In genomic region chr12:75708829-75709228, GRCh38 we compare ENCODE assay signal across 1 cellular context.
TF ChIP-seq lines count a peak whose summit lies in the region.

No MANE protein-coding gene starts in this region.

TF ChIP-seq in HepG2, 621 proteins besides CTCF, POLR2A, EP300 and RAD21 (continued from another document):
- TF ChIP-seq, protein P1, sequence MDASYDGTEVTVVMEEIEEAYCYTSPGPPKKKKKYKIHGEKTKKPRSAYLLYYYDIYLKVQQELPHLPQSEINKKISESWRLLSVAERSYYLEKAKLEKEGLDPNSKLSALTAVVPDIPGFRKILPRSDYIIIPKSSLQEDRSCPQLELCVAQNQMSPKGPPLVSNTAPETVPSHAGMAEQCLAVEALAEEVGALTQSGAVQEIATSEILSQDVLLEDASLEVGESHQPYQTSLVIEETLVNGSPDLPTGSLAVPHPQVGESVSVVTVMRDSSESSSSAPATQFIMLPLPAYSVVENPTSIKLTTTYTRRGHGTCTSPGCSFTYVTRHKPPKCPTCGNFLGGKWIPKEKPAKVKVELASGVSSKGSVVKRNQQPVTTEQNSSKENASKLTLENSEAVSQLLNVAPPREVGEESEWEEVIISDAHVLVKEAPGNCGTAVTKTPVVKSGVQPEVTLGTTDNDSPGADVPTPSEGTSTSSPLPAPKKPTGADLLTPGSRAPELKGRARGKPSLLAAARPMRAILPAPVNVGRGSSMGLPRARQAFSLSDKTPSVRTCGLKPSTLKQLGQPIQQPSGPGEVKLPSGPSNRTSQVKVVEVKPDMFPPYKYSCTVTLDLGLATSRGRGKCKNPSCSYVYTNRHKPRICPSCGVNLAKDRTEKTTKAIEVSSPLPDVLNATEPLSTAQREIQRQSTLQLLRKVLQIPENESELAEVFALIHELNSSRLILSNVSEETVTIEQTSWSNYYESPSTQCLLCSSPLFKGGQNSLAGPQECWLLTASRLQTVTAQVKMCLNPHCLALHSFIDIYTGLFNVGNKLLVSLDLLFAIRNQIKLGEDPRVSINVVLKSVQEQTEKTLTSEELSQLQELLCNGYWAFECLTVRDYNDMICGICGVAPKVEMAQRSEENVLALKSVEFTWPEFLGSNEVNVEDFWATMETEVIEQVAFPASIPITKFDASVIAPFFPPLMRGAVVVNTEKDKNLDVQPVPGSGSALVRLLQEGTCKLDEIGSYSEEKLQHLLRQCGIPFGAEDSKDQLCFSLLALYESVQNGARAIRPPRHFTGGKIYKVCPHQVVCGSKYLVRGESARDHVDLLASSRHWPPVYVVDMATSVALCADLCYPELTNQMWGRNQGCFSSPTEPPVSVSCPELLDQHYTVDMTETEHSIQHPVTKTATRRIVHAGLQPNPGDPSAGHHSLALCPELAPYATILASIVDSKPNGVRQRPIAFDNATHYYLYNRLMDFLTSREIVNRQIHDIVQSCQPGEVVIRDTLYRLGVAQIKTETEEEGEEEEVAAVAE (CRISPR knock-in tag; IDR thresholded peaks at IDR 0.05; ENCODE audit: borderline replicate concordance) = peak; percentile 57; the same call in 1 of the 2 replicates
- TF ChIP-seq FOXP4 (CRISPR knock-in tag; IDR thresholded peaks at IDR 0.05) (peak; percentile 63), TEAD3 (CRISPR knock-in tag; optimal IDR thresholded peaks at IDR 0.05; ENCODE audit: borderline replicate concordance) (peak; percentile 28), ELF3 (CRISPR knock-in tag; IDR thresholded peaks at IDR 0.05) (peak; percentile 95), ARID5B (CRISPR knock-in tag; IDR thresholded peaks at IDR 0.05) (peak; percentile 97), DMAP1 (CRISPR knock-in tag; IDR thresholded peaks at IDR 0.05) (no peak), SNAI1 (CRISPR knock-in tag; IDR thresholded peaks at IDR 0.05; ENCODE audit: borderline replicate concordance) (no peak), SOX5 (CRISPR knock-in tag; IDR thresholded peaks at IDR 0.05; ENCODE audit: borderline replicate concordance) (peak; percentile 99), KAT8 (CRISPR knock-in tag; IDR thresholded peaks at IDR 0.05) (0 out of 2 replicates have a peak, but pooled peaks have one; percentile 19), ISX (CRISPR knock-in tag; conservative IDR thresholded peaks at IDR 0.05) (0 out of 2 replicates have a peak, but pooled peaks have one; percentile 31), MAF1 (CRISPR knock-in tag; IDR thresholded peaks at IDR 0.05; ENCODE audit: borderline replicate concordance) (no peak), NR2F2 (IDR thresholded peaks at IDR 0.05; ENCODE audit: borderline replicate concordance, low read depth) (peak; percentile 92), BRCA1 (CRISPR knock-in tag; IDR thresholded peaks at IDR 0.05) (0 out of 2 replicates have a peak, but pooled peaks have one; percentile 62), FOXK1 (CRISPR knock-in tag; IDR thresholded peaks at IDR 0.05; ENCODE audit: borderline replicate concordance, low read depth) (peak; percentile 55; the same call in 1 of the 2 replicates), HNF4A (CRISPR knock-in tag; IDR thresholded peaks at IDR 0.05) (peak; percentile 68)
